In the genomic region with DNA sequence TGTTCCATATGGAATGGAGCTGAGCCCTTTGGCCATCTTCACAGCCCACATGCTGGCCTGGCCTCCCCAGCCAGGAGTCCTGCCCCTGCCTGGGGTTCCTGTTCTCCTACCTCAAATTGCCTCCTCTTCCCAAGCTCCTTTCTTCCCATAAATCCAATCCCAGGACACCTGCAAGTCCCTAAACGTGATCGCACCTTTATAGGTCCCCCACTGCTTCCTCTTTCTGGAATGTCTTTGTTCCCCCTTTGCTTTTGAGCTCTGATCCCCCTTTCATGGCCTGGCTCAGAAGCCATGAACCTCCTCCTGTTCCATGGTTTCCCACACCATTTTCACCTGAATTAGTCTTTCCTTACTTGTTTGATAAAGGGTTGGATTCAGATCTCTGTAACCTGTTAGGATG, we compare ENCODE assay signal across 7 cellular contexts.
"Had no signal": no experiment of that assay in that cellular context is flagged by ENCODE, and none has a peak within 500 bp of the region (broad histone marks: within the 10 kb centered on the region; RNA-seq: fewer than 3 reads in every experiment).

No MANE protein-coding gene starts in this region.

- DNase-seq: GOT3, H7, KBM-7 had no signal

- H3K4me3 ChIP-seq: HAP-1 had no signal

- ATAC-seq: HCT116 had no signal

- H3K27me3 Mint-ChIP-seq: IgD-negative memory B cell had no signal

- H3K9ac ChIP-seq: KMS-11 had no signal

- H3K36me3 Mint-ChIP-seq: IgD-negative memory B cell had no signal

- H3K4me1 Mint-ChIP-seq: IgD-negative memory B cell had no signal

- H3K9me3 ChIP-seq: HAP-1 had no signal

- H3K36me3 ChIP-seq: HAP-1 had no signal

- H3K4me1 ChIP-seq: HAP-1 had no signal

- H3K27ac Mint-ChIP-seq: IgD-negative memory B cell had no signal

- H3K4me3 Mint-ChIP-seq: IgD-negative memory B cell had no signal

- H3K27ac ChIP-seq: KMS-11 had no signal

- H3K4me2 ChIP-seq: KMS-11 had no signal
